In genomic region chr1:165910764-165911421, GRCh38 we compare ENCODE assay signal across 13 cellular contexts.
DNase-seq lines count a peak whose midpoint lies in the region; ATAC-seq and TF ChIP-seq lines count a peak whose summit lies in the region.
"Had no signal": no experiment of that assay in that cellular context is flagged by ENCODE, and none has a peak within 500 bp of the region (broad histone marks: within the 10 kb centered on the region; RNA-seq: fewer than 3 reads in every experiment).

No MANE protein-coding gene starts in this region.

- H3K4me1 Mint-ChIP-seq in endodermal cell: peaks cover 15% of the 10 kb centered on the region
- H3K4me1 Mint-ChIP-seq in activated T-cell treated with anti-CD3 and anti-CD28 coated beads, Interleukin-2, amount 50 U/mL, for 24 hours (ENCODE audit: low read depth): peaks cover 2% of the 10 kb centered on the region

- H3K4me1 ChIP-seq in endodermal cell (ENCODE audit: control insufficient read depth, insufficient read depth, low read length) (peaks cover 7% of the 10 kb centered on the region), liver (ENCODE audit: control insufficient read depth in 4 of 4, insufficient read depth in 4 of 4, low read length in 3 of 4) (peaks cover 8 to 36% (median 25%) of the 10 kb centered on the region in 4 donors)

- intact Hi-C loops in sciatic nerve (cut with DNase I): loop anchor here (5.0 to 10.0 kb wide), 3 partner anchors 189 to 516 kb away; no protein-coding TSS in a partner anchor

- H3K9me3 ChIP-seq in endodermal cell (ENCODE audit: control insufficient read depth, low read length) (no peaks in the 10 kb centered on the region), liver (ENCODE audit: control insufficient read depth in 4 of 4, low read length in 3 of 4) (no peaks in the 10 kb centered on the region)
- H3K9me3 ChIP-seq: thoracic aorta had no signal

- H3K27me3 ChIP-seq in endodermal cell (ENCODE audit: control insufficient read depth, insufficient read depth, low read length, poor library complexity, severe bottlenecking) (no peaks in the 10 kb centered on the region), liver (ENCODE audit: control insufficient read depth in 4 of 4, insufficient read depth in 4 of 4, low read length in 3 of 4) (no peaks in the 10 kb centered on the region)

- H3K36me3 ChIP-seq in endodermal cell (ENCODE audit: control insufficient read depth, insufficient read depth, low read length): peaks cover 50% of the 10 kb centered on the region
- H3K36me3 ChIP-seq in liver (ENCODE audit: control insufficient read depth in 4 of 4, insufficient read depth in 3 of 4, low read depth in 1 of 4, low read length in 3 of 4): peaks cover 0 to 5% (median 2%) of the 10 kb centered on the region in 4 donors
- H3K36me3 ChIP-seq: thoracic aorta had no signal

- H3K27ac ChIP-seq in endodermal cell (ENCODE audit: low read depth, low read length): no peak overlapping the region
- H3K27ac ChIP-seq in liver (ENCODE audit: low read depth in 1 of 2, low read length in 2 of 2): peak overlapping the region; percentile 15 to 25
- H3K27ac ChIP-seq: thoracic aorta had no signal

- H3K9ac ChIP-seq in endodermal cell (ENCODE audit: extremely low read depth, low read length, poor library complexity, severe bottlenecking) (no peak overlapping the region), liver (ENCODE audit: low read depth in 1 of 2, low read length in 2 of 2) (peak overlapping the region in 1 of 2 donors; percentile 2)

- no peaks in the 10 kb centered on the region for H3K27me3 Mint-ChIP-seq in endodermal cell (ENCODE audit: insufficient read depth)
- H3K27me3 Mint-ChIP-seq in activated T-cell treated with anti-CD3 and anti-CD28 coated beads, Interleukin-2, amount 50 U/mL, for 24 hours: no peaks in the 10 kb centered on the region

- H3K9me3 Mint-ChIP-seq in endodermal cell: no peaks in the 10 kb centered on the region
- no peaks in the 10 kb centered on the region for H3K9me3 Mint-ChIP-seq in activated T-cell treated with anti-CD3 and anti-CD28 coated beads, Interleukin-2, amount 50 U/mL, for 24 hours

- H3K4me3 ChIP-seq in endodermal cell (ENCODE audit: low read length) (no peak overlapping the region), liver (ENCODE audit: low read depth in 1 of 3, low read length in 3 of 3) (no peak overlapping the region)
- H3K4me3 ChIP-seq: thoracic aorta had no signal

- H3K27ac Mint-ChIP-seq in endodermal cell: peak overlapping the region; percentile 52
- H3K27ac Mint-ChIP-seq in activated T-cell treated with anti-CD3 and anti-CD28 coated beads, Interleukin-2, amount 50 U/mL, for 24 hours: no peak overlapping the region

- WGBS in endodermal cell (ENCODE audit: insufficient coverage in 1 of 2, insufficient read length in 1 of 2), 2 experiments: 92 to 95% methylated on average over 10 to 14 of the region's 14 CpGs
- WGBS in liver: 25% methylated on average over 14 of the region's 14 CpGs

- ATAC-seq in sciatic nerve: peak; percentile 89
- ATAC-seq in HG03139 (IDR thresholded peaks at IDR 0.05; ENCODE audit: unreplicated experiment): no peak

- H3K4me3 Mint-ChIP-seq in endodermal cell: no peak overlapping the region
- no peak overlapping the region for H3K4me3 Mint-ChIP-seq in activated T-cell treated with anti-CD3 and anti-CD28 coated beads, Interleukin-2, amount 50 U/mL, for 24 hours

- peak; percentile 42 for DNase-seq in HCEC 1CT
- DNase-seq in endodermal cell: peak; percentile 49
- peak; percentile 80 for DNase-seq in sciatic nerve (ENCODE audit: low spot score)
- no peak for DNase-seq in NAMALWA (ENCODE audit: low spot score)
- no peak for DNase-seq in activated T-cell treated with anti-CD3 and anti-CD28 coated beads, Interleukin-2, amount 50 U/mL, for 24 hours
- DNase-seq in central memory CD4-positive, alpha-beta T cell: no peak
- DNase-seq: activated T-cell treated with anti-CD3 and anti-CD28 coated beads for 4 hours, anterior cingulate cortex, Kasumi-1, NCI-H510A treated with DMSO at 0.1 percent for 48 hours had no signal

- TF ChIP-seq CTCF in endodermal cell (conservative IDR thresholded peaks at IDR 0.05) (no peak), liver (IDR thresholded peaks at IDR 0.05; ENCODE audit: low read depth, low read length, missing input control) (no peak)

- H3K36me3 Mint-ChIP-seq in endodermal cell (ENCODE audit: low read depth): peaks cover 35% of the 10 kb centered on the region
- peaks cover 57% of the 10 kb centered on the region for H3K36me3 Mint-ChIP-seq in activated T-cell treated with anti-CD3 and anti-CD28 coated beads, Interleukin-2, amount 50 U/mL, for 24 hours (ENCODE audit: low read depth)

- peak; percentile 41 to 61 for TF ChIP-seq RAD21 in liver (IDR thresholded peaks at IDR 0.05)

TF ChIP-seq in liver, 16 proteins besides CTCF, POLR2A, EP300 and RAD21:
- TF ChIP-seq EGR1 (IDR thresholded peaks at IDR 0.05; ENCODE audit: low read depth in 2 of 2): no peak
- peak; percentile 99 for TF ChIP-seq NR2F2 (IDR thresholded peaks at IDR 0.05)
- peak; percentile 77 for TF ChIP-seq MAX (IDR thresholded peaks at IDR 0.05)
- peak; percentile 97 for TF ChIP-seq SP1 (IDR thresholded peaks at IDR 0.05)
- TF ChIP-seq HNF4A (conservative IDR thresholded peaks at IDR 0.05): peak; percentile 95 to 98
- peak; percentile 64 for TF ChIP-seq FOXA2 (IDR thresholded peaks at IDR 0.05)
- TF ChIP-seq, protein P1, sequence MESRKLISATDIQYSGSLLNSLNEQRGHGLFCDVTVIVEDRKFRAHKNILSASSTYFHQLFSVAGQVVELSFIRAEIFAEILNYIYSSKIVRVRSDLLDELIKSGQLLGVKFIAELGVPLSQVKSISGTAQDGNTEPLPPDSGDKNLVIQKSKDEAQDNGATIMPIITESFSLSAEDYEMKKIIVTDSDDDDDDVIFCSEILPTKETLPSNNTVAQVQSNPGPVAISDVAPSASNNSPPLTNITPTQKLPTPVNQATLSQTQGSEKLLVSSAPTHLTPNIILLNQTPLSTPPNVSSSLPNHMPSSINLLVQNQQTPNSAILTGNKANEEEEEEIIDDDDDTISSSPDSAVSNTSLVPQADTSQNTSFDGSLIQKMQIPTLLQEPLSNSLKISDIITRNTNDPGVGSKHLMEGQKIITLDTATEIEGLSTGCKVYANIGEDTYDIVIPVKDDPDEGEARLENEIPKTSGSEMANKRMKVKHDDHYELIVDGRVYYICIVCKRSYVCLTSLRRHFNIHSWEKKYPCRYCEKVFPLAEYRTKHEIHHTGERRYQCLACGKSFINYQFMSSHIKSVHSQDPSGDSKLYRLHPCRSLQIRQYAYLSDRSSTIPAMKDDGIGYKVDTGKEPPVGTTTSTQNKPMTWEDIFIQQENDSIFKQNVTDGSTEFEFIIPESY (IDR thresholded peaks at IDR 0.05): peak; percentile 70
- TF ChIP-seq JUND (IDR thresholded peaks at IDR 0.05): peak; percentile 58 to 75
- peak; percentile 94 for TF ChIP-seq HNF4G (IDR thresholded peaks at IDR 0.05)
- TF ChIP-seq RXRA (IDR thresholded peaks at IDR 0.05): peak; percentile 93 to 97
- TF ChIP-seq, protein P2, sequence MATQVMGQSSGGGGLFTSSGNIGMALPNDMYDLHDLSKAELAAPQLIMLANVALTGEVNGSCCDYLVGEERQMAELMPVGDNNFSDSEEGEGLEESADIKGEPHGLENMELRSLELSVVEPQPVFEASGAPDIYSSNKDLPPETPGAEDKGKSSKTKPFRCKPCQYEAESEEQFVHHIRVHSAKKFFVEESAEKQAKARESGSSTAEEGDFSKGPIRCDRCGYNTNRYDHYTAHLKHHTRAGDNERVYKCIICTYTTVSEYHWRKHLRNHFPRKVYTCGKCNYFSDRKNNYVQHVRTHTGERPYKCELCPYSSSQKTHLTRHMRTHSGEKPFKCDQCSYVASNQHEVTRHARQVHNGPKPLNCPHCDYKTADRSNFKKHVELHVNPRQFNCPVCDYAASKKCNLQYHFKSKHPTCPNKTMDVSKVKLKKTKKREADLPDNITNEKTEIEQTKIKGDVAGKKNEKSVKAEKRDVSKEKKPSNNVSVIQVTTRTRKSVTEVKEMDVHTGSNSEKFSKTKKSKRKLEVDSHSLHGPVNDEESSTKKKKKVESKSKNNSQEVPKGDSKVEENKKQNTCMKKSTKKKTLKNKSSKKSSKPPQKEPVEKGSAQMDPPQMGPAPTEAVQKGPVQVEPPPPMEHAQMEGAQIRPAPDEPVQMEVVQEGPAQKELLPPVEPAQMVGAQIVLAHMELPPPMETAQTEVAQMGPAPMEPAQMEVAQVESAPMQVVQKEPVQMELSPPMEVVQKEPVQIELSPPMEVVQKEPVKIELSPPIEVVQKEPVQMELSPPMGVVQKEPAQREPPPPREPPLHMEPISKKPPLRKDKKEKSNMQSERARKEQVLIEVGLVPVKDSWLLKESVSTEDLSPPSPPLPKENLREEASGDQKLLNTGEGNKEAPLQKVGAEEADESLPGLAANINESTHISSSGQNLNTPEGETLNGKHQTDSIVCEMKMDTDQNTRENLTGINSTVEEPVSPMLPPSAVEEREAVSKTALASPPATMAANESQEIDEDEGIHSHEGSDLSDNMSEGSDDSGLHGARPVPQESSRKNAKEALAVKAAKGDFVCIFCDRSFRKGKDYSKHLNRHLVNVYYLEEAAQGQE (IDR thresholded peaks at IDR 0.05): peak; percentile 77
- peak; percentile 53 for TF ChIP-seq YY1 (IDR thresholded peaks at IDR 0.05)
- TF ChIP-seq GABPA (IDR thresholded peaks at IDR 0.05 in 1 of 2, conservative IDR thresholded peaks at IDR 0.05 in 1 of 2): peak; percentile 23 to 72
- TF ChIP-seq TAF1 (conservative IDR thresholded peaks at IDR 0.05): peak; percentile 20
- no peak for TF ChIP-seq FOXA1 (IDR thresholded peaks at IDR 0.05)
- TF ChIP-seq, protein P3, sequence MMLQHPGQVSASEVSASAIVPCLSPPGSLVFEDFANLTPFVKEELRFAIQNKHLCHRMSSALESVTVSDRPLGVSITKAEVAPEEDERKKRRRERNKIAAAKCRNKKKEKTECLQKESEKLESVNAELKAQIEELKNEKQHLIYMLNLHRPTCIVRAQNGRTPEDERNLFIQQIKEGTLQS (IDR thresholded peaks at IDR 0.05): no peak

Comparison
In these comparisons a context has a peak if more than half of its experiments do, and no peak if none do; other contexts are left out.
1. DNase-seq: peak in HCEC 1CT (single experiment), endodermal cell (single experiment) and sciatic nerve (single experiment); none in NAMALWA (single experiment), activated T-cell treated with anti-CD3 and anti-CD28 coated beads, Interleukin-2, amount 50 U/mL, for 24 hours (single experiment) and central memory CD4-positive, alpha-beta T cell (single experiment).